Comparison of ENCODE assay signal across 14 cellular contexts in the genomic region with DNA sequence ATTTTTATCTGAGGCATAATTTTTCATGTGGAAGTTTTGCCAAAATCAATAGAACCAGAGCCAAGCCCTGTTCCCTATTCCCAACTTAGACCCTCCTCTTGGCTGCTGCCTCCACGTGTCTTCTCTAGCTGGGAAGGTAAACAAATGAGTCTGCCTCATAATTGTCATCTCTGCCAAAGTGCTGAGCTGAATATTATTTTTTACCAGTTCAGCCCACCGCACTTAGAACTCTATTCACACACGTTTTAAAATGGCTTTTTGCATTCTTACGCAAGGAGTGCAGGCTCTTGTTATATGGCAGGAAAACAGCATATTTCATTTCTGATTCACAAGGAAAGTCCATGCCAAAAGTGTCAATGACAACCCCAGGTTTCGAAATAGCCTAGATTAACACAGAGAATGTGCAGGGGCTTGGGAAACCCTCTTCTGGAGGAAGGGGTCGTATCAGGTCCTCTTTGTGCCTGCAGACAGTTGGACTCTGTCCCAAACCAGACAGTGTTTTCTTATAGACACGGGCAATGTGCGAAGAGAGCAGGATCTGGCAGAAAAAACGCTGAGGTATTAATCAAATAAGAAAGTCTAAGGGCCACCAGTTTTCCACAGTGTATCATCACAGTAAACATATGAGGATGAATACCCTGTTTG.
DNase-seq lines count a peak whose midpoint lies in the region; ATAC-seq, FAIRE-seq and TF ChIP-seq lines count a peak whose summit lies in the region.
"Had no signal": no experiment of that assay in that cellular context is flagged by ENCODE, and none has a peak within 500 bp of the region (broad histone marks: within the 10 kb centered on the region; RNA-seq: fewer than 3 reads in every experiment).

No MANE protein-coding gene starts in this region.

- no peaks in the 10 kb centered on the region for H3K27me3 ChIP-seq in liver (ENCODE audit: control insufficient read depth in 4 of 4, insufficient read depth in 4 of 4, low read length in 3 of 4)
- peaks cover 0 to 12% of the 10 kb centered on the region in 2 experiments; a peak in 4 of 5 replicates for H3K27me3 ChIP-seq in HepG2 (ENCODE audit: control insufficient read depth in 1 of 2, insufficient read depth in 2 of 2, low read length in 2 of 2)
- peaks cover 0 to 3% of the 10 kb centered on the region in 2 experiments for H3K27me3 ChIP-seq in mesenchymal stem cell (ENCODE audit: control insufficient read depth in 1 of 2, insufficient read depth in 1 of 2, low read length in 2 of 2)
- H3K27me3 ChIP-seq in aorta (ENCODE audit: control insufficient read depth in 1 of 2, insufficient read depth in 2 of 2, low read length in 1 of 2): no peaks in the 10 kb centered on the region

- in situ Hi-C loops in HepG2 (cut with HindIII; ENCODE audit: extremely low pct_ligation_motif_present, low pct_unique_long_range_greater_than_20kb): no loop called here

- no TSS peak for BruUV-seq in HepG2 (replicated peaks; lab: Mats Ljungman, UMichigan)

- no peak for DNase-seq in HepG2 (ENCODE audit: low spot score)
- peak; percentile 39 for DNase-seq in epithelial cell of proximal tubule (ENCODE audit: low read depth)
- peak; percentile 63 for DNase-seq in mesenchymal stem cell
- peak in 1 of 2 donors; percentile 80 for DNase-seq in aorta
- DNase-seq in NCI-H82 treated with DMSO at 0.1 percent for 48 hours (lab: John Stamatoyannopoulos, UW; ENCODE audit: unreplicated experiment): no peak
- no peak for DNase-seq in putamen (ENCODE audit: low spot score)
- DNase-seq: activated CD4-positive, alpha-beta T cell treated with anti-CD3 and anti-CD28 coated beads, Interleukin-2, amount 50 U/mL, for 48 hours; activated naive CD8-positive, alpha-beta T cell treated with anti-CD3 and anti-CD28 coated beads, Interleukin-2, amount 10 ng/mL, durations not matched to agents 7 days and 5 days; GOT3; NCI-H748 treated with DMSO at 0.1 percent for 48 hours had no signal

- no peak overlapping the region for H2BK12ac ChIP-seq in mesenchymal stem cell (ENCODE audit: low read length in 2 of 2)

- H3K4me1 ChIP-seq in liver (ENCODE audit: control insufficient read depth in 4 of 4, insufficient read depth in 4 of 4, low read length in 3 of 4) (peaks cover 2 to 10% (median 8%) of the 10 kb centered on the region in 4 donors), HepG2 (ENCODE audit: insufficient read depth, low read length) (no peaks in the 10 kb centered on the region), mesenchymal stem cell (ENCODE audit: control insufficient read depth, insufficient read depth, low read depth, low read length) (no peaks in the 10 kb centered on the region), aorta (ENCODE audit: control insufficient read depth in 1 of 2, insufficient read depth in 2 of 2, low read length in 2 of 2) (peaks cover 0 to 8% of the 10 kb centered on the region in 2 donors)

- H3K14ac ChIP-seq in mesenchymal stem cell (ENCODE audit: low read length in 2 of 2): no peak overlapping the region

- WGBS in liver: 20% methylated on average over 9 of the region's 9 CpGs
- 8% methylated on average over 9 of the region's 9 CpGs for WGBS in HepG2 (ENCODE audit: low lambda C conversion rate)
- 47% methylated on average over 8 of the region's 9 CpGs for WGBS in mesenchymal stem cell
- 0 to 4% methylated on average over 9 of the region's 9 CpGs for WGBS in aorta, 2 donors

- no peak overlapping the region for H3K23ac ChIP-seq in mesenchymal stem cell (ENCODE audit: low read length in 2 of 2)

- H3K9ac ChIP-seq in liver (ENCODE audit: low read depth in 1 of 2, low read length in 2 of 2): peak overlapping the region in 1 of 2 donors; percentile 58
- no peak overlapping the region for H3K9ac ChIP-seq in HepG2 (ENCODE audit: insufficient read depth, low read depth, low read length)
- peak overlapping the region; percentile 71 for H3K9ac ChIP-seq in mesenchymal stem cell (ENCODE audit: low read length)

- no peak overlapping the region for H2BK120ac ChIP-seq in mesenchymal stem cell (ENCODE audit: low read depth, low read length)

- no peak overlapping the region for H4K91ac ChIP-seq in mesenchymal stem cell (ENCODE audit: low read length)

- no peaks in the 10 kb centered on the region for H3K79me1 ChIP-seq in mesenchymal stem cell (replicated peaks; ENCODE audit: low read length, poor library complexity, severe bottlenecking)

- H3K4me3 ChIP-seq in liver (ENCODE audit: low read depth in 1 of 3, low read length in 3 of 3): no peak overlapping the region
- H3K4me3 ChIP-seq in HepG2 (replicated peaks in 1 of 3; ENCODE audit: insufficient read depth in 1 of 3, low read depth in 2 of 3, low read length in 3 of 3): no peak overlapping the region
- H3K4me3 ChIP-seq in epithelial cell of proximal tubule (ENCODE audit: low read depth, low read length): no peak overlapping the region
- peak overlapping the region in 1 of 2 experiments; percentile 42 for H3K4me3 ChIP-seq in mesenchymal stem cell (ENCODE audit: insufficient read depth in 1 of 2, low read depth in 1 of 2, low read length in 2 of 2)
- no peak overlapping the region for H3K4me3 ChIP-seq in aorta (ENCODE audit: low read length in 2 of 2)

- TF ChIP-seq EP300 in HepG2 (IDR thresholded peaks at IDR 0.05; ENCODE audit: low read depth in 2 of 2, low read length in 2 of 2): no peak
- no peak for TF ChIP-seq EP300 in HepG2 (CRISPR knock-in tag; IDR thresholded peaks at IDR 0.05; ENCODE audit: borderline replicate concordance)

- intact Hi-C loops in HepG2 (cut with micrococcal nuclease; ENCODE audit: unreplicated experiment): no loop called here
- intact Hi-C loops in aorta (cut with DNase I): loop anchor here in 1 of 2 donors (10.0 kb wide), 1 partner anchor 368 kb away; a partner anchor contains a TSS

- no peak overlapping the region for H3K18ac ChIP-seq in mesenchymal stem cell (ENCODE audit: low read depth in 1 of 2, low read length in 2 of 2)

- TF ChIP-seq POLR2A in HepG2 (IDR thresholded peaks at IDR 0.05; ENCODE audit: insufficient read depth in 1 of 2, low read depth in 2 of 2, low read length in 2 of 2): no peak

- no peak overlapping the region for H4K8ac ChIP-seq in mesenchymal stem cell (ENCODE audit: low read length)

- no peaks in the 10 kb centered on the region for H3K79me2 ChIP-seq in HepG2 (ENCODE audit: insufficient read depth, low read length)

- H2AFZ ChIP-seq in HepG2 (ENCODE audit: low read length) (no peak overlapping the region), mesenchymal stem cell (ENCODE audit: low read depth, low read length) (no peak overlapping the region)

- CTCF ChIA-PET in HepG2 (lab: Yijun Ruan, JAX; ENCODE audit: low intra/inter-chr PET ratio, low total read pairs): no interaction called here

- TF ChIP-seq CTCF in liver (IDR thresholded peaks at IDR 0.05; ENCODE audit: low read depth, low read length, missing input control) (no peak), HepG2 (CRISPR knock-in tag; IDR thresholded peaks at IDR 0.05) (no peak), epithelial cell of proximal tubule (conservative IDR thresholded peaks at IDR 0.05; ENCODE audit: low read depth, low read length) (no peak)

- FAIRE-seq in HepG2 (lab: Jason Lieb, UNC): no peak
- FAIRE-seq: G401.6 had no signal

- no peaks in the 10 kb centered on the region for H4K20me1 ChIP-seq in HepG2 (ENCODE audit: insufficient read depth, low read length)

- POLR2A ChIA-PET in HepG2 (lab: Yijun Ruan, JAX): no interaction called here

- peak; percentile 36 to 40 for TF ChIP-seq RAD21 in liver (IDR thresholded peaks at IDR 0.05)
- no peak for TF ChIP-seq RAD21 in HepG2 (CRISPR knock-in tag; IDR thresholded peaks at IDR 0.05)

- no peaks in the 10 kb centered on the region for H3K9me3 ChIP-seq in liver (ENCODE audit: control insufficient read depth in 4 of 4, low read length in 3 of 4)
- H3K9me3 ChIP-seq in HepG2 (ENCODE audit: low read length): no peaks in the 10 kb centered on the region
- no peaks in the 10 kb centered on the region for H3K9me3 ChIP-seq in mesenchymal stem cell (ENCODE audit: control insufficient read depth, low read length)
- H3K9me3 ChIP-seq in aorta (ENCODE audit: control insufficient read depth, low read length): no peaks in the 10 kb centered on the region

- no peak overlapping the region for H2BK15ac ChIP-seq in mesenchymal stem cell (ENCODE audit: low read depth, poor library complexity, severe bottlenecking)

- no peak overlapping the region for H3K4ac ChIP-seq in mesenchymal stem cell (ENCODE audit: low read depth in 1 of 2, low read length in 2 of 2)

- H2BK5ac ChIP-seq in mesenchymal stem cell (ENCODE audit: low read depth, low read length, poor library complexity, severe bottlenecking): no peak overlapping the region

- H3K4me2 ChIP-seq in HepG2 (ENCODE audit: low read depth, low read length) (no peak overlapping the region), mesenchymal stem cell (ENCODE audit: low read length, poor library complexity, severe bottlenecking) (no peak overlapping the region)

- H3K36me3 ChIP-seq in liver (ENCODE audit: control insufficient read depth in 4 of 4, insufficient read depth in 3 of 4, low read depth in 1 of 4, low read length in 3 of 4) (no peaks in the 10 kb centered on the region), HepG2 (replicated peaks in 1 of 2; ENCODE audit: control insufficient read depth in 1 of 2, insufficient read depth in 2 of 2, low read length in 2 of 2) (no peaks in the 10 kb centered on the region), mesenchymal stem cell (ENCODE audit: control insufficient read depth in 1 of 2, insufficient read depth in 2 of 2, low read depth in 1 of 2, low read length in 2 of 2) (no peaks in the 10 kb centered on the region), aorta (ENCODE audit: control insufficient read depth in 1 of 2, insufficient read depth in 2 of 2, low read length in 1 of 2) (no peaks in the 10 kb centered on the region)

- ATAC-seq in HepG2 (no peak), aorta (ENCODE audit: low FRiP score) (peak; percentile 90), HG03354 (IDR thresholded peaks at IDR 0.05; ENCODE audit: poor library complexity, severe bottlenecking, unreplicated experiment) (no peak)

- H2AK5ac ChIP-seq in mesenchymal stem cell (ENCODE audit: low read length, severe bottlenecking): no peak overlapping the region

- peak overlapping the region; percentile 68 to 85 for H3K27ac ChIP-seq in liver (ENCODE audit: low read depth in 1 of 2, low read length in 2 of 2)
- H3K27ac ChIP-seq in HepG2 (ENCODE audit: extremely low read length, insufficient read depth, low read length): no peak overlapping the region
- no peak overlapping the region for H3K27ac ChIP-seq in mesenchymal stem cell (ENCODE audit: low read length, poor library complexity, severe bottlenecking)
- no peak overlapping the region for H3K27ac ChIP-seq in aorta (ENCODE audit: low read depth in 1 of 2, low read length in 2 of 2)
- H3K27ac ChIP-seq: epithelial cell of prostate had no signal

TF ChIP-seq in liver, 16 proteins besides CTCF, POLR2A, EP300 and RAD21 (continues in another document):
- peak; percentile 71 for TF ChIP-seq SP1 (IDR thresholded peaks at IDR 0.05)

TF ChIP-seq in HepG2, 621 proteins besides CTCF, POLR2A, EP300 and RAD21 (continues in another document):
- TF ChIP-seq MED1 (CRISPR knock-in tag; IDR thresholded peaks at IDR 0.05): no peak

Comparison
In these comparisons a context has a peak if more than half of its experiments do, and no peak if none do; other contexts are left out.
1. H3K27ac ChIP-seq: peak in liver (2 of 2); none in HepG2 (single experiment), mesenchymal stem cell (single experiment) and aorta (0 of 2).
2. DNase-seq: peak in epithelial cell of proximal tubule (single experiment) and mesenchymal stem cell (single experiment); none in HepG2 (single experiment), NCI-H82 treated with DMSO at 0.1 percent for 48 hours (single experiment) and putamen (single experiment).